ENCODE assay signal across 1 cellular context in the genomic region with DNA sequence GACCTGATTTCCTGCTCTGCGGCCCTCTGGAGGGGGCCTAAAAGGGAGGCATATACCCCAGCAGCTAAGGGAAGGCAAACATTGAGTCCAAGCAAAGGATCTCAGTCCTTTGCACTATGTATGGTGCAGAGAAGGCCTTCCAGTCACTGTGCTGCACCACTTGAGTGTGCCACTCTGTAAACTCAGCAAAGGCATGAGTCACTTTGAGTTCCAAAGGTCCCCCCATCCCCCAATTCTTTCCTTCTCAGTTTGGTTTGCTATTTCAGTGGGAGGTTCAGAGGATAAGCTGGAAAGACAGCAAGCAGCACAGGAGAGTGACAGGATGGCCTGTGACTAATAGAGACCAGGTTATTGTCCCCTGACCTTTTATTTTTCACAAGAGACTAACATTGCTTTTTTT.
TF ChIP-seq lines count a peak whose summit lies in the region.

No MANE protein-coding gene starts in this region.

TF ChIP-seq in K562, 482 proteins besides CTCF, POLR2A, EP300 and RAD21 (continued from another document):
- TF ChIP-seq ZMIZ1 (IDR thresholded peaks at IDR 0.05; ENCODE audit: low read depth in 2 of 2, low read length in 2 of 2) = no peak
